In genomic region chr3:129304553-129305222, GRCh38 we compare ENCODE assay signal across 1 cellular context.
TF ChIP-seq lines count a peak whose summit lies in the region.

No MANE protein-coding gene starts in this region.

TF ChIP-seq in IMR-90, 13 proteins besides CTCF, POLR2A, EP300 and RAD21:
- TF ChIP-seq ELK1 (IDR thresholded peaks at IDR 0.05; ENCODE audit: borderline replicate concordance, low read depth, low read length) (no peak), FOS (IDR thresholded peaks at IDR 0.05; ENCODE audit: low read depth, low read length) (no peak), NFE2L2 (IDR thresholded peaks at IDR 0.05; ENCODE audit: low read depth, low read length) (no peak), MXI1 (IDR thresholded peaks at IDR 0.05; ENCODE audit: borderline replicate concordance, low read depth, low read length) (no peak), MAZ (IDR thresholded peaks at IDR 0.05; ENCODE audit: borderline replicate concordance, low read depth, low read length) (no peak), MAFK (IDR thresholded peaks at IDR 0.05; ENCODE audit: low read depth, low read length) (no peak), SMC3 (IDR thresholded peaks at IDR 0.05; ENCODE audit: low read depth, low read length) (no peak), CHD1 (IDR thresholded peaks at IDR 0.05; ENCODE audit: low read depth, low read length) (no peak), CEBPB (IDR thresholded peaks at IDR 0.05; ENCODE audit: low read depth, low read length) (no peak), RFX5 (IDR thresholded peaks at IDR 0.05; ENCODE audit: low read depth, low read length) (no peak), RCOR1 (IDR thresholded peaks at IDR 0.05; ENCODE audit: insufficient replicate concordance, low read length) (no peak), BHLHE40 (IDR thresholded peaks at IDR 0.05; ENCODE audit: low read depth, low read length) (no peak)
- TF ChIP-seq, protein P1, sequence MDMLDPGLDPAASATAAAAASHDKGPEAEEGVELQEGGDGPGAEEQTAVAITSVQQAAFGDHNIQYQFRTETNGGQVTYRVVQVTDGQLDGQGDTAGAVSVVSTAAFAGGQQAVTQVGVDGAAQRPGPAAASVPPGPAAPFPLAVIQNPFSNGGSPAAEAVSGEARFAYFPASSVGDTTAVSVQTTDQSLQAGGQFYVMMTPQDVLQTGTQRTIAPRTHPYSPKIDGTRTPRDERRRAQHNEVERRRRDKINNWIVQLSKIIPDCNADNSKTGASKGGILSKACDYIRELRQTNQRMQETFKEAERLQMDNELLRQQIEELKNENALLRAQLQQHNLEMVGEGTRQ (IDR thresholded peaks at IDR 0.05; ENCODE audit: low read depth, low read length): no peak
